ENCODE assay signal across 10 cellular contexts in genomic region chr5:63963080-63963735, GRCh38. TPM values are rescaled to one million over a fixed set of nuclear protein-coding genes. Genes with fewer than 3 reads are reported as not detected.
A peak's percentile ranks its signal among the peaks of the same experiment; 100 is the strongest.
DNase-seq lines count a peak whose midpoint lies in the region; TF ChIP-seq lines count a peak whose summit lies in the region.
"Had no signal": no experiment of that assay in that cellular context is flagged by ENCODE, and none has a peak within 500 bp of the region (broad histone marks: within the 10 kb centered on the region; RNA-seq: fewer than 3 reads in every experiment).

No MANE protein-coding gene starts in this region.

- peak; percentile 63 for DNase-seq in A172 (ENCODE audit: low spot score)
- peak; percentile 81 for DNase-seq in G401 (ENCODE audit: low spot score)
- peak; percentile 62 to 66 for DNase-seq in HAP-1 (ENCODE audit: low spot score in 2 of 2)
- DNase-seq in SIG-M5 treated with dmso at 0.1 percent for 504 hours (lab: John Stamatoyannopoulos, UW; ENCODE audit: unreplicated experiment): peak; percentile 75
- DNase-seq in esophagus squamous epithelium (lab: John Stamatoyannopoulos, UW): no peak
- DNase-seq in osteocyte (ENCODE audit: extremely low spot score, unreplicated experiment): no peak
- DNase-seq in activated T-helper 2 cell treated with anti-CD3 and anti-CD28 coated beads, Interferon-gamma antibody, Interleukin-2, Interleukin-4, amounts not matched to agents 10 μg/mL and 5 μg/mL and 100 μg/mL, durations not matched to agents 14 hours and 24 hours and 36 hours (ENCODE audit: low spot score): no peak
- DNase-seq: naive B cell had no signal

- no peak overlapping the region for H3K27ac ChIP-seq in esophagus squamous epithelium

- H3K9me2 ChIP-seq in Loucy (replicated peaks; ENCODE audit: low read depth, low read length): no peaks in the 10 kb centered on the region

- no peaks in the 10 kb centered on the region for H3K4me1 ChIP-seq in HAP-1
- H3K4me1 ChIP-seq in Loucy (ENCODE audit: insufficient read depth, low read length, poor library complexity, severe bottlenecking): no peaks in the 10 kb centered on the region
- no peaks in the 10 kb centered on the region for H3K4me1 ChIP-seq in esophagus squamous epithelium

- H3F3A ChIP-seq in Loucy (ENCODE audit: low read depth): no peaks in the 10 kb centered on the region

- H3K27me3 ChIP-seq in HAP-1 (ENCODE audit: low read depth) (no peaks in the 10 kb centered on the region), Loucy (ENCODE audit: insufficient read depth, low read length, poor library complexity, severe bottlenecking) (no peaks in the 10 kb centered on the region), esophagus squamous epithelium (peaks cover 0 to 45% (median 9%) of the 10 kb centered on the region in 4 donors)

- H3K4me2 ChIP-seq in Loucy (ENCODE audit: low read depth, low read length, poor library complexity, severe bottlenecking): no peak overlapping the region

- H3K4me1 Mint-ChIP-seq in osteocyte (ENCODE audit: unreplicated experiment): no peaks in the 10 kb centered on the region
- no peaks in the 10 kb centered on the region for H3K4me1 Mint-ChIP-seq in activated T-helper 2 cell treated with anti-CD3 and anti-CD28 coated beads, Interferon-gamma antibody, Interleukin-2, Interleukin-4, amounts not matched to agents 10 μg/mL and 5 μg/mL and 100 μg/mL, durations not matched to agents 14 hours and 24 hours and 36 hours (ENCODE audit: low read depth)
- H3K4me1 Mint-ChIP-seq: IgD-negative memory B cell had no signal

- TF ChIP-seq POLR2A in esophagus squamous epithelium (IDR thresholded peaks at IDR 0.05): no peak

- H3K36me3 Mint-ChIP-seq in osteocyte (ENCODE audit: unreplicated experiment): no peaks in the 10 kb centered on the region
- no peaks in the 10 kb centered on the region for H3K36me3 Mint-ChIP-seq in activated T-helper 2 cell treated with anti-CD3 and anti-CD28 coated beads, Interferon-gamma antibody, Interleukin-2, Interleukin-4, amounts not matched to agents 10 μg/mL and 5 μg/mL and 100 μg/mL, durations not matched to agents 14 hours and 24 hours and 36 hours (ENCODE audit: low read depth)
- H3K36me3 Mint-ChIP-seq: IgD-negative memory B cell had no signal

- no peak overlapping the region for H3K9ac ChIP-seq in Loucy (ENCODE audit: low read depth, low read length, poor library complexity, severe bottlenecking)

- H3K4me3 ChIP-seq in HAP-1 (no peak overlapping the region), Loucy (ENCODE audit: low read length, poor library complexity, severe bottlenecking) (no peak overlapping the region), esophagus squamous epithelium (no peak overlapping the region)

- no peaks in the 10 kb centered on the region for H4K20me1 ChIP-seq in Loucy (ENCODE audit: insufficient read depth, low read length, poor library complexity, severe bottlenecking)

- 18 to 26% methylated on average over 6 of the region's 6 CpGs for WGBS in esophagus squamous epithelium, 2 donors

- H3K4me3 Mint-ChIP-seq in osteocyte (ENCODE audit: unreplicated experiment): no peak overlapping the region
- no peak overlapping the region for H3K4me3 Mint-ChIP-seq in activated T-helper 2 cell treated with anti-CD3 and anti-CD28 coated beads, Interferon-gamma antibody, Interleukin-2, Interleukin-4, amounts not matched to agents 10 μg/mL and 5 μg/mL and 100 μg/mL, durations not matched to agents 14 hours and 24 hours and 36 hours (ENCODE audit: low read depth)
- H3K4me3 Mint-ChIP-seq: IgD-negative memory B cell had no signal

- no peaks in the 10 kb centered on the region for H3K9me3 ChIP-seq in HAP-1
- H3K9me3 ChIP-seq in Loucy (ENCODE audit: insufficient read depth, low read depth, low read length): no peaks in the 10 kb centered on the region
- peaks cover 0 to 8% (median 0%) of the 10 kb centered on the region in 3 donors for H3K9me3 ChIP-seq in esophagus squamous epithelium

- H3K79me2 ChIP-seq in Loucy (ENCODE audit: insufficient read depth, low read length): no peaks in the 10 kb centered on the region

- in situ Hi-C loops in G401 (cut with HindIII; ENCODE audit: low sequenced_read_pairs) (no loop called here), HAP-1 (cut with MboI; ENCODE audit: low sequenced_read_pairs) (no loop called here)

- no peak overlapping the region for H3K27ac Mint-ChIP-seq in osteocyte (ENCODE audit: unreplicated experiment)
- H3K27ac Mint-ChIP-seq in activated T-helper 2 cell treated with anti-CD3 and anti-CD28 coated beads, Interferon-gamma antibody, Interleukin-2, Interleukin-4, amounts not matched to agents 10 μg/mL and 5 μg/mL and 100 μg/mL, durations not matched to agents 14 hours and 24 hours and 36 hours: no peak overlapping the region
- H3K27ac Mint-ChIP-seq: IgD-negative memory B cell, naive B cell had no signal

- no peaks in the 10 kb centered on the region for H3K36me3 ChIP-seq in HAP-1 (replicated peaks)
- no peaks in the 10 kb centered on the region for H3K36me3 ChIP-seq in Loucy (ENCODE audit: insufficient read depth, low read length)
- H3K36me3 ChIP-seq in esophagus squamous epithelium: no peaks in the 10 kb centered on the region

- H3K9me3 Mint-ChIP-seq in osteocyte (ENCODE audit: unreplicated experiment): no peaks in the 10 kb centered on the region
- peaks cover 12% of the 10 kb centered on the region for H3K9me3 Mint-ChIP-seq in activated T-helper 2 cell treated with anti-CD3 and anti-CD28 coated beads, Interferon-gamma antibody, Interleukin-2, Interleukin-4, amounts not matched to agents 10 μg/mL and 5 μg/mL and 100 μg/mL, durations not matched to agents 14 hours and 24 hours and 36 hours

- H3K27me3 Mint-ChIP-seq in osteocyte (ENCODE audit: unreplicated experiment): peaks cover 43% of the 10 kb centered on the region
- peaks cover 12% of the 10 kb centered on the region for H3K27me3 Mint-ChIP-seq in activated T-helper 2 cell treated with anti-CD3 and anti-CD28 coated beads, Interferon-gamma antibody, Interleukin-2, Interleukin-4, amounts not matched to agents 10 μg/mL and 5 μg/mL and 100 μg/mL, durations not matched to agents 14 hours and 24 hours and 36 hours (ENCODE audit: low read depth)

- TF ChIP-seq CTCF in Loucy (conservative IDR thresholded peaks at IDR 0.05; ENCODE audit: low read length) (peak; percentile 87), esophagus squamous epithelium (IDR thresholded peaks at IDR 0.05) (peak in 4 of 6 experiments; percentile 9 to 45 (median 19)), osteocyte (IDR thresholded peaks at IDR 0.05) (peak; percentile 75)

- intact Hi-C loops in esophagus squamous epithelium (cut with DNase I): loop anchor here (10.0 kb wide), 1 partner anchor 558 kb away; no protein-coding TSS in a partner anchor
- intact Hi-C loops in activated T-helper 2 cell treated with anti-CD3 and anti-CD28 coated beads, Interferon-gamma antibody, Interleukin-2, Interleukin-4, amounts not matched to agents 10 μg/mL and 5 μg/mL and 100 μg/mL, durations not matched to agents 14 hours and 24 hours and 36 hours (cut with micrococcal nuclease): loop anchor here (10.0 kb wide), 1 partner anchor 558 kb away; no protein-coding TSS in a partner anchor

- H2AFZ ChIP-seq in Loucy (ENCODE audit: low read length): no peak overlapping the region

RNA-seq across cellular contexts. Expression of gene HTR1A, which starts 1.0 kb away (rescaled TPM):
- total RNA-seq in A172 (2014; rRNA removed; shearing (Covaris generic)): not detected in 2 replicates
- total RNA-seq in G401 (2014; rRNA removed; shearing (Covaris generic)): not detected in 2 replicates
- total RNA-seq in esophagus squamous epithelium (not detected), osteocyte (not detected in 2 replicates)
- total RNA-seq in activated T-helper 2 cell treated with anti-CD3 and anti-CD28 coated beads, Interferon-gamma antibody, Interleukin-2, Interleukin-4, amounts not matched to agents 10 μg/mL and 5 μg/mL and 100 μg/mL, durations not matched to agents 14 hours and 24 hours and 36 hours: not detected in 2 replicates

Comparison
In these comparisons a context has a peak if more than half of its experiments do, and no peak if none do; other contexts are left out.
1. DNase-seq: peak in A172 (single experiment), G401 (single experiment), HAP-1 (2 of 2) and SIG-M5 treated with dmso at 0.1 percent for 504 hours (single experiment); none in esophagus squamous epithelium (single experiment), osteocyte (single experiment) and activated T-helper 2 cell treated with anti-CD3 and anti-CD28 coated beads, Interferon-gamma antibody, Interleukin-2, Interleukin-4, amounts not matched to agents 10 μg/mL and 5 μg/mL and 100 μg/mL, durations not matched to agents 14 hours and 24 hours and 36 hours (single experiment).
2. CTCF ChIP-seq: peak in every context shown above with its lines; median percentile 87 in Loucy; 75 in osteocyte; 19 in esophagus squamous epithelium.